Comparison of ENCODE assay signal across 18 cellular contexts in the genomic region with DNA sequence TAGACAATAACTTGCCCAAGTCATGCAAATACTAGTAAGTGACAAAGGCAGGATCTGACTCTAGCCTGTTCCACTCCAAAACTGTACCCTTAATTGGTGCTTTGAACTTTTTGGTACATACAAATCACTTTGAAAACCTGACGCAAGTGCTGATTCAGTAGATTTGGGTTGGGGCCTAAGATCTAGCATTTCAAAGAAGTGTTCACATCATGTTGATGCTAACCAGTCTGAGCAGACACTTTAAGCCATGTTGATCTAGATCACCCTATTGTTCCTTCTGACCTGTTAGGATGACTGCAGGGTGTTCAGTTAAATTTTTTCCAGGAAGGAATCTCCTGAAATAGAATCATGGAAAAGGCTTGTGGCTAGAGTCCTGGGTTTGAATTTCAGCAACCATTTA. TPM values are rescaled to one million over a fixed set of nuclear protein-coding genes. Genes with fewer than 3 reads are reported as not detected.
DNase-seq lines count a peak whose midpoint lies in the region; ATAC-seq, FAIRE-seq and TF ChIP-seq lines count a peak whose summit lies in the region.
"Had no signal": no experiment of that assay in that cellular context is flagged by ENCODE, and none has a peak within 500 bp of the region (broad histone marks: within the 10 kb centered on the region; RNA-seq: fewer than 3 reads in every experiment).

No MANE protein-coding gene starts in this region.

- H3K4me2 ChIP-seq in BLaER1 treated with 17β-estradiol and CSF1 and Interleukin-3, amounts not matched to agents 10 nM and 100 nM: peak overlapping the region; percentile 65 to 94 (median 85)
- peak overlapping the region; percentile 54 for H3K4me2 ChIP-seq in OCI-LY1 (ENCODE audit: low read length)
- H3K4me2 ChIP-seq: SK-N-SH had no signal

- H3K27me3 ChIP-seq in BLaER1 treated with 17β-estradiol and CSF1 and Interleukin-3, amounts not matched to agents 10 nM and 100 nM: peaks cover 0 to 6% (median 0%) of the 10 kb centered on the region in 11 experiments; a peak in 2 of 22 replicates
- no peaks in the 10 kb centered on the region for H3K27me3 ChIP-seq in OCI-LY1 (ENCODE audit: insufficient read depth, low read length)
- H3K27me3 ChIP-seq: BE2C, Peyer's patch had no signal

- peak overlapping the region in 6 of 11 experiments; percentile 8 to 69 (median 52); a peak in 6 of 22 replicates for H3K9ac ChIP-seq in BLaER1 treated with 17β-estradiol and CSF1 and Interleukin-3, amounts not matched to agents 10 nM and 100 nM
- H3K9ac ChIP-seq in OCI-LY1 (ENCODE audit: low read length) (peak overlapping the region; percentile 62; the same call in 1 of the 2 replicates), kidney (ENCODE audit: low read length in 2 of 2) (peak overlapping the region in 1 of 2 donors; percentile 47)
- H3K9ac ChIP-seq: SK-N-SH had no signal

- peaks cover 6 to 14% (median 11%) of the 10 kb centered on the region in 11 experiments; a peak in 18 of 22 replicates for H3K9me3 ChIP-seq in BLaER1 treated with 17β-estradiol and CSF1 and Interleukin-3, amounts not matched to agents 10 nM and 100 nM (replicated peaks in 1 of 11)
- H3K9me3 ChIP-seq in OCI-LY1 (ENCODE audit: low read length) (0 out of 2 replicates have a peak, but pooled peaks cover 3% of the 10 kb centered on the region), kidney (ENCODE audit: control insufficient read depth in 1 of 2, low read length in 2 of 2) (no peaks in the 10 kb centered on the region)
- H3K9me3 ChIP-seq: BE2C, Peyer's patch, SK-N-SH had no signal

- peaks cover 48 to 75% (median 68%) of the 10 kb centered on the region in 10 experiments for H3K4me1 ChIP-seq in BLaER1 treated with 17β-estradiol and CSF1 and Interleukin-3, amounts not matched to agents 10 nM and 100 nM
- H3K4me1 ChIP-seq in OCI-LY1 (ENCODE audit: insufficient read depth, low read length, severe bottlenecking): peaks cover 79% of the 10 kb centered on the region
- H3K4me1 ChIP-seq in kidney (ENCODE audit: control insufficient read depth in 1 of 2, insufficient read depth in 1 of 2, low read depth in 1 of 2, low read length in 2 of 2): peaks cover 40 to 59% of the 10 kb centered on the region in 2 donors

- DNase-seq in kidney (no peak), NCI-H2171 (lab: John Stamatoyannopoulos, UW) (no peak), cerebellar cortex (ENCODE audit: low spot score) (no peak)
- DNase-seq in activated CD8-positive, alpha-beta memory T cell treated with anti-CD3 and anti-CD28 coated beads, Interleukin-2, amount 50 U/mL, for 48 hours: no peak
- DNase-seq: DMS153, H7, NCI-H1048, NCI-H146, NCI-H748 treated with DMSO at 0.1 percent for 48 hours, Peyer's patch, Right ventricle myocardium superior, SK-N-SH had no signal

- peaks cover 5% of the 10 kb centered on the region; the same call in 1 of the 2 replicates for H3F3A ChIP-seq in OCI-LY1 (ENCODE audit: insufficient read depth, low read length)

- no peaks in the 10 kb centered on the region for H4K20me1 ChIP-seq in BLaER1 treated with 17β-estradiol and CSF1 and Interleukin-3, amounts not matched to agents 10 nM and 100 nM
- H4K20me1 ChIP-seq in OCI-LY1 (ENCODE audit: insufficient read depth, low read length): no peaks in the 10 kb centered on the region

- no peak overlapping the region for H2AFZ ChIP-seq in OCI-LY1 (ENCODE audit: low read length)

- no peaks in the 10 kb centered on the region for H3K79me2 ChIP-seq in OCI-LY1 (ENCODE audit: insufficient read depth, low read length)

- H3K36me3 ChIP-seq in BLaER1 treated with 17β-estradiol and CSF1 and Interleukin-3, amounts not matched to agents 10 nM and 100 nM: no peaks in the 10 kb centered on the region
- peaks cover 10% of the 10 kb centered on the region for H3K36me3 ChIP-seq in OCI-LY1 (ENCODE audit: insufficient read depth, low read length)
- H3K36me3 ChIP-seq in kidney (ENCODE audit: control insufficient read depth in 1 of 2, insufficient read depth in 2 of 2, low read length in 2 of 2): no peaks in the 10 kb centered on the region
- H3K36me3 ChIP-seq: BE2C, Peyer's patch had no signal

- H3K27ac ChIP-seq in BLaER1 treated with 17β-estradiol and CSF1 and Interleukin-3, amounts not matched to agents 10 nM and 100 nM: peak overlapping the region in 9 of 11 experiments; percentile 9 to 84 (median 60); a peak in 13 of 22 replicates
- H3K27ac ChIP-seq in OCI-LY1 (ENCODE audit: low read depth, low read length, poor library complexity, severe bottlenecking): peak overlapping the region; percentile 90
- H3K27ac ChIP-seq in kidney (ENCODE audit: low read depth in 2 of 2, low read length in 2 of 2): peak overlapping the region; percentile 81 to 88
- H3K27ac ChIP-seq: Peyer's patch had no signal

- TF ChIP-seq CTCF in OCI-LY1 (IDR thresholded peaks at IDR 0.05; ENCODE audit: low read length): no peak
- no peak for TF ChIP-seq CTCF in kidney (IDR thresholded peaks at IDR 0.05; ENCODE audit: borderline replicate concordance, extremely low read depth, insufficient read depth)

- FAIRE-seq in kidney (lab: Jason Lieb, UNC): no peak
- FAIRE-seq: HTR-8/SVneo had no signal

- intact Hi-C loops in kidney (cut with DNase I): no loop called here

- no peak overlapping the region for H3K4me3 ChIP-seq in BLaER1 treated with 17β-estradiol and CSF1 and Interleukin-3, amounts not matched to agents 10 nM and 100 nM
- H3K4me3 ChIP-seq in OCI-LY1 (ENCODE audit: low read depth, low read length, poor library complexity, severe bottlenecking) (no peak overlapping the region), kidney (ENCODE audit: low read length in 2 of 2) (no peak overlapping the region)
- H3K4me3 ChIP-seq: Peyer's patch had no signal

- H3K9me2 ChIP-seq in OCI-LY1 (ENCODE audit: low read depth, low read length): no peaks in the 10 kb centered on the region
- H3K9me2 ChIP-seq: SK-N-SH had no signal

- ATAC-seq in GM18867 (IDR thresholded peaks at IDR 0.05; ENCODE audit: unreplicated experiment): peak; percentile 21
- no peak for ATAC-seq in HG02840 (IDR thresholded peaks at IDR 0.05; ENCODE audit: low FRiP score, unreplicated experiment)

RNA-seq across cellular contexts. Expression of a gene that starts 57.7 kb away (rescaled TPM):
- total RNA-seq in kidney: 73.0 TPM
- polyA plus RNA-seq in kidney (ENCODE audit: insufficient read depth, low read depth, low replicate concordance): 9.5 TPM
